Comparison of ENCODE assay signal across 13 cellular contexts in genomic region chr7:81150951-81151361, GRCh38.
DNase-seq lines count a peak whose midpoint lies in the region; ATAC-seq and TF ChIP-seq lines count a peak whose summit lies in the region.
"Had no signal": no experiment of that assay in that cellular context is flagged by ENCODE, and none has a peak within 500 bp of the region (broad histone marks: within the 10 kb centered on the region; RNA-seq: fewer than 3 reads in every experiment).

No MANE protein-coding gene starts in this region.

- no peak overlapping the region for H3K4me2 ChIP-seq in mammary epithelial cell (ENCODE audit: insufficient read depth, low read depth, low read length)

- H3K27me3 ChIP-seq in mammary epithelial cell (ENCODE audit: insufficient read depth, low read length) (no peaks in the 10 kb centered on the region), breast epithelium (no peaks in the 10 kb centered on the region), right lobe of liver (no peaks in the 10 kb centered on the region)
- H3K27me3 ChIP-seq: dorsolateral prefrontal cortex had no signal

- dilution Hi-C loops in mammary epithelial cell (cut with HindIII; ENCODE audit: low sequenced_read_pairs) = no loop called here

- H3K9me3 ChIP-seq in mammary epithelial cell (replicated peaks; ENCODE audit: insufficient read depth, low read length) (no peaks in the 10 kb centered on the region), breast epithelium (no peaks in the 10 kb centered on the region), right lobe of liver (no peaks in the 10 kb centered on the region)
- H3K9me3 ChIP-seq: thoracic aorta had no signal

- H3K4me3 ChIP-seq in mammary epithelial cell (replicated peaks in 1 of 3; ENCODE audit: insufficient read depth in 1 of 3, low read depth in 2 of 3, low read length in 3 of 3) = no peak overlapping the region
- H3K4me3 ChIP-seq in breast epithelium = no peak overlapping the region
- no peak overlapping the region for H3K4me3 ChIP-seq in right lobe of liver
- H3K4me3 ChIP-seq: dorsolateral prefrontal cortex, thoracic aorta had no signal

- in situ Hi-C loops in mammary epithelial cell (cut with MboI; ENCODE audit: low sequenced_read_pairs in 2 of 2) (loop anchor here in 1 of 2 donors (25.0 kb wide), 1 partner anchor 89 kb away; no protein-coding TSS in a partner anchor), GM13976 (cut with MboI; ENCODE audit: low sequenced_read_pairs, unreplicated experiment) (no loop called here)

- 0% methylated on average over 1 of the region's 1 CpG for whole genome bisulfite sequencing in mammary epithelial cell (ENCODE audit: low coverage, missing lambda C conversion rate)
- WGBS in right lobe of liver (ENCODE audit: insufficient coverage, low coverage, low lambda C conversion rate, missing lambda C conversion rate) = 25% methylated on average over 1 of the region's 1 CpG

- H3K27ac ChIP-seq in mammary epithelial cell (ENCODE audit: insufficient read depth, low read depth, low read length) (no peak overlapping the region), breast epithelium (no peak overlapping the region), right lobe of liver (no peak overlapping the region)
- H3K27ac ChIP-seq: thoracic aorta had no signal

- DNase-seq in mammary epithelial cell (peak; percentile 32), breast epithelium (ENCODE audit: low spot score in 2 of 2) (no peak), cerebellar cortex (ENCODE audit: low spot score) (peak; percentile 28), right lobe of liver (no peak), NCI-H526 treated with DMSO at 0.1 percent for 48 hours (lab: John Stamatoyannopoulos, UW) (no peak), posterior vena cava (ENCODE audit: low spot score) (no peak), GM13976 (ENCODE audit: low spot score) (no peak)
- DNase-seq: activated CD8-positive, alpha-beta T cell treated with anti-CD3 and anti-CD28 coated beads, Interleukin-2, amount 10 ng/mL, durations not matched to agents 7 days and 5 days; NCI-H1436 had no signal

- no TSS peak for BruUV-seq in mammary epithelial cell (replicated peaks; lab: Mats Ljungman, UMichigan)

- no peaks in the 10 kb centered on the region for H3K36me3 ChIP-seq in mammary epithelial cell (ENCODE audit: insufficient read depth, low read length)
- H3K36me3 ChIP-seq in breast epithelium = no peaks in the 10 kb centered on the region
- no peaks in the 10 kb centered on the region for H3K36me3 ChIP-seq in right lobe of liver
- H3K36me3 ChIP-seq: thoracic aorta had no signal

- H3K79me2 ChIP-seq in mammary epithelial cell (ENCODE audit: insufficient read depth, low read length) = no peaks in the 10 kb centered on the region

- TF ChIP-seq CTCF in mammary epithelial cell (conservative IDR thresholded peaks at IDR 0.05 in 1 of 2, IDR thresholded peaks at IDR 0.05 in 1 of 2; ENCODE audit: extremely low read depth in 1 of 2, insufficient read depth in 1 of 2, low read depth in 1 of 2, low read length in 2 of 2) (no peak), breast epithelium (IDR thresholded peaks at IDR 0.05) (no peak), right lobe of liver (IDR thresholded peaks at IDR 0.05) (no peak), GM13976 (IDR thresholded peaks at IDR 0.05; ENCODE audit: borderline replicate concordance, control extremely low read depth, extremely low read depth, insufficient read depth, missing control alignments) (no peak)

- intact Hi-C loops in mammary epithelial cell (cut with micrococcal nuclease) (loop anchor here (10.0 kb wide), 1 partner anchor 294 kb away; no protein-coding TSS in a partner anchor), breast epithelium (cut with DNase I; ENCODE audit: low total_unique reads) (no loop called here), right lobe of liver (cut with DNase I) (no loop called here), posterior vena cava (cut with DNase I) (no loop called here)

- TF ChIP-seq POLR2A in breast epithelium (IDR thresholded peaks at IDR 0.05) (no peak), right lobe of liver (IDR thresholded peaks at IDR 0.05) (no peak)

- peaks cover 10% of the 10 kb centered on the region for H3K4me1 ChIP-seq in mammary epithelial cell (ENCODE audit: insufficient read depth, low read length)
- H3K4me1 ChIP-seq in breast epithelium = no peaks in the 10 kb centered on the region
- H3K4me1 ChIP-seq in right lobe of liver = peaks cover 0 to 5% (median 0%) of the 10 kb centered on the region in 4 donors

- H3K9ac ChIP-seq in mammary epithelial cell (ENCODE audit: insufficient read depth, low read length) = no peak overlapping the region

- peak overlapping the region; percentile 67 for H2AFZ ChIP-seq in mammary epithelial cell (ENCODE audit: low read depth, low read length)

- ATAC-seq in right lobe of liver (peak in 3 of 4 donors; percentile 46 to 78 (median 72)), GM21515 (IDR thresholded peaks at IDR 0.05; ENCODE audit: unreplicated experiment) (no peak)
- ATAC-seq: activated CD8-positive, alpha-beta T cell treated with anti-CD3 and anti-CD28 coated beads, Interleukin-2, amount 10 ng/mL, durations not matched to agents 7 days and 5 days; sciatic nerve had no signal

- H4K20me1 ChIP-seq in mammary epithelial cell (ENCODE audit: insufficient read depth, low read length) = no peaks in the 10 kb centered on the region

- CTCF ChIA-PET in mammary epithelial cell (lab: Charles Lee; ENCODE audit: low non-redundant PET) = no interaction called here

Comparison
In these comparisons a context has a peak if more than half of its experiments do, and no peak if none do; other contexts are left out.
1. DNase-seq: peak in mammary epithelial cell (single experiment) and cerebellar cortex (single experiment); none in breast epithelium (0 of 2), right lobe of liver (0 of 3), NCI-H526 treated with DMSO at 0.1 percent for 48 hours (single experiment), posterior vena cava (single experiment) and GM13976 (single experiment).